ENCODE assay signal across 1 cellular context in genomic region chr16:67841816-67842508, GRCh38.
A peak's percentile ranks its signal among the peaks of the same experiment; 100 is the strongest.
TF ChIP-seq lines count a peak whose summit lies in the region.

TSS of gene THAP11 (plus strand) at chr16:67842320. CDS start at chr16:67842555, 235 bp downstream.

TF ChIP-seq in HepG2, 621 proteins besides CTCF, POLR2A, EP300 and RAD21 (continued from another document and continues in another):
- TF ChIP-seq ZNF687 (CRISPR knock-in tag; IDR thresholded peaks at IDR 0.05) (peak; percentile 74), ZNF256 (CRISPR knock-in tag; conservative IDR thresholded peaks at IDR 0.05) (peak; percentile 50; the same call in 1 of the 2 replicates), CREM (IDR thresholded peaks at IDR 0.05) (peak; percentile 97), CREM (CRISPR knock-in tag; IDR thresholded peaks at IDR 0.05) (no peak), ZSCAN22 (CRISPR knock-in tag; IDR thresholded peaks at IDR 0.05) (no peak), ZNF644 (CRISPR knock-in tag; IDR thresholded peaks at IDR 0.05; ENCODE audit: low read depth) (0 out of 2 replicates have a peak, but pooled peaks have one; percentile 31), ZNF281 (CRISPR knock-in tag; IDR thresholded peaks at IDR 0.05; ENCODE audit: borderline replicate concordance) (no peak), ZNF674 (CRISPR knock-in tag; IDR thresholded peaks at IDR 0.05; ENCODE audit: low read depth) (0 out of 2 replicates have a peak, but pooled peaks have one; percentile 72), RNF2 (conservative IDR thresholded peaks at IDR 0.05; ENCODE audit: low read depth) (peak; percentile 91), KDM5A (IDR thresholded peaks at IDR 0.05; ENCODE audit: borderline replicate concordance, low read length) (peak; percentile 90; the same call in 1 of the 2 replicates), KDM4B (CRISPR knock-in tag; IDR thresholded peaks at IDR 0.05) (no peak; the same call in 1 of the 2 replicates), ZNF619 (CRISPR knock-in tag; IDR thresholded peaks at IDR 0.05) (peak; percentile 88), RBM22 (optimal IDR thresholded peaks at IDR 0.05; ENCODE audit: low read length) (no peak), ZFP1 (CRISPR knock-in tag; IDR thresholded peaks at IDR 0.05) (peak; percentile 75; the same call in 1 of the 2 replicates), KLF11 (CRISPR knock-in tag; IDR thresholded peaks at IDR 0.05) (peak; percentile 90), ZNF740 (CRISPR knock-in tag; IDR thresholded peaks at IDR 0.05) (no peak), ZEB1 (IDR thresholded peaks at IDR 0.05; ENCODE audit: insufficient replicate concordance, low read depth) (peak; percentile 37), THYN1 (CRISPR knock-in tag; IDR thresholded peaks at IDR 0.05; ENCODE audit: borderline replicate concordance, low read depth) (no peak), YEATS2 (CRISPR knock-in tag; IDR thresholded peaks at IDR 0.05; ENCODE audit: borderline replicate concordance) (peak; percentile 84; the same call in 1 of the 2 replicates), E2F2 (CRISPR knock-in tag; IDR thresholded peaks at IDR 0.05; ENCODE audit: borderline replicate concordance) (no peak; the same call in 1 of the 2 replicates), ZNF572 (CRISPR knock-in tag; IDR thresholded peaks at IDR 0.05) (peak; percentile 95; the same call in 1 of the 2 replicates), ZHX1 (CRISPR knock-in tag; IDR thresholded peaks at IDR 0.05; ENCODE audit: low read depth) (peak; percentile 83), ELF3 (CRISPR knock-in tag; IDR thresholded peaks at IDR 0.05) (peak; percentile 44; the same call in 1 of the 2 replicates), ZNF83 (CRISPR knock-in tag; IDR thresholded peaks at IDR 0.05; ENCODE audit: borderline replicate concordance) (peak; percentile 32; the same call in 1 of the 2 replicates), ZNF383 (CRISPR knock-in tag; IDR thresholded peaks at IDR 0.05; ENCODE audit: borderline replicate concordance) (no peak), ZGPAT (CRISPR knock-in tag; IDR thresholded peaks at IDR 0.05) (peak; percentile 84), SMYD3 (CRISPR knock-in tag; IDR thresholded peaks at IDR 0.05) (peak; percentile 28; the same call in 1 of the 2 replicates), ARID5B (CRISPR knock-in tag; IDR thresholded peaks at IDR 0.05) (peak; percentile 72), ZNF274 (CRISPR knock-in tag; IDR thresholded peaks at IDR 0.05) (no peak), ZBTB33 (CRISPR knock-in tag; IDR thresholded peaks at IDR 0.05) (peak; percentile 76), ZFY (CRISPR knock-in tag; IDR thresholded peaks at IDR 0.05) (peak; percentile 96), ZBTB37 (CRISPR knock-in tag; IDR thresholded peaks at IDR 0.05) (no peak), PHF20 (CRISPR knock-in tag; IDR thresholded peaks at IDR 0.05) (peak; percentile 43)
